ENCODE assay signal across 8 cellular contexts in genomic region chr17:21457051-21458026, GRCh38.
DNase-seq lines count a peak whose midpoint lies in the region; ATAC-seq and TF ChIP-seq lines count a peak whose summit lies in the region.

No MANE protein-coding gene starts in this region.

- ATAC-seq in HG03039 (IDR thresholded peaks at IDR 0.05; ENCODE audit: unreplicated experiment), result peak; percentile 87

- H3K4me3 ChIP-seq in WI38 (ENCODE audit: low read depth, low read length), result no peak overlapping the region

- DNase-seq in SIG-M5 treated with dmso at 0.1 percent for 504 hours (lab: John Stamatoyannopoulos, UW; ENCODE audit: unreplicated experiment), result peak; percentile 80
- no peak for DNase-seq in SIG-M5 (lab: John Stamatoyannopoulos, UW)
- DNase-seq in NCI-H2171 (lab: John Stamatoyannopoulos, UW), result peak; percentile 63
- peak; percentile 78 to 83 for DNase-seq in T47D (ENCODE audit: low read depth in 1 of 2, low spot score in 1 of 2)
- peak; percentile 90 for DNase-seq in iris pigment epithelial cell (ENCODE audit: low read depth)
- peak; percentile 74 to 96 for DNase-seq in stimulated activated CD4-positive, alpha-beta T cell treated with anti-CD3 and anti-CD28 coated beads, Interleukin-1b, Interleukin-23, amount 100 ng/mL, for 1 hour (ENCODE audit: low read depth in 2 of 2)

- TF ChIP-seq CTCF in WI38 (IDR thresholded peaks at IDR 0.05; ENCODE audit: low read depth, low read length), result peak; percentile 86

- in situ Hi-C loops in T47D (cut with HindIII; ENCODE audit: low pct_unique_long_range_greater_than_20kb, low sequenced_read_pairs), result no loop called here
